15 cellular contexts compared by ENCODE assay signal in the genomic region with DNA sequence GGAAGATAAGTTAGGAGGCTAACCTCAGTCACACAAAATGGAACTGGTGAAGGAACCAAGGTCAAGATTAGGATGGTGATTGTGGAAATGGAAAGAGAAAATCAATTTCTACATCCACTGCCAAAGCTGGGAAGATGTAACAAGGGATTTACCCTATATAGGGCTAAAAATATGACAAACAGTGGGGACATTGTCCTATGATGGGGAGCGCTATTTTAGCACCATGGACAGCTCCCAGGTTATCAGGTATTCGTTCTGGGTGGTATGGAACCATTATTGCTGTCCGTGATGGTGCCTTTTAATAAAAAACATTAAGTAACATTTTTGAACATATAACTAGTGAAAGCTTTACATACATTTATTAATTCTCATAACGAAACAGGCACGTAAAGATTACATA.
A peak's percentile ranks its signal among the peaks of the same experiment; 100 is the strongest.
DNase-seq lines count a peak whose midpoint lies in the region; ATAC-seq and TF ChIP-seq lines count a peak whose summit lies in the region.
"Had no signal": no experiment of that assay in that cellular context is flagged by ENCODE, and none has a peak within 500 bp of the region (broad histone marks: within the 10 kb centered on the region; RNA-seq: fewer than 3 reads in every experiment).

No MANE protein-coding gene starts in this region.

- intact Hi-C loops in activated CD4-positive, alpha-beta memory T cell treated with anti-CD3 and anti-CD28 coated beads for 36 hours (cut with micrococcal nuclease) = loop anchor here (5.0 to 10.0 kb wide), 3 partner anchors 103 to 275 kb away; no protein-coding TSS in a partner anchor
- intact Hi-C loops in posterior cingulate gyrus (cut with DNase I) = loop anchor here (10.0 kb wide), 1 partner anchor 65 kb away; no protein-coding TSS in a partner anchor

- no peaks in the 10 kb centered on the region for H3K9me3 ChIP-seq in hepatocyte (ENCODE audit: low read depth)
- H3K9me3 ChIP-seq: heart left ventricle had no signal

- no peaks in the 10 kb centered on the region for H3K9me3 Mint-ChIP-seq in activated CD4-positive, alpha-beta memory T cell treated with anti-CD3 and anti-CD28 coated beads for 36 hours
- H3K9me3 Mint-ChIP-seq: naive B cell had no signal

- CTCF ChIA-PET in activated CD4-positive, alpha-beta memory T cell treated with anti-CD3 and anti-CD28 coated beads for 36 hours (lab: Charles Lee) = no interaction called here

- H3K79me2 ChIP-seq in hepatocyte = no peaks in the 10 kb centered on the region

- 47% methylated on average over 5 of the region's 5 CpGs for WGBS in hepatocyte (ENCODE audit: low lambda C conversion rate, missing lambda C conversion rate)

- no peak overlapping the region for H3K27ac Mint-ChIP-seq in activated CD4-positive, alpha-beta memory T cell treated with anti-CD3 and anti-CD28 coated beads for 36 hours

- peaks cover 9% of the 10 kb centered on the region for H3K4me1 Mint-ChIP-seq in activated CD4-positive, alpha-beta memory T cell treated with anti-CD3 and anti-CD28 coated beads for 36 hours (ENCODE audit: low read depth)

- no peak overlapping the region for H3K27ac ChIP-seq in hepatocyte
- H3K27ac ChIP-seq: BLaER1 treated with 17β-estradiol and CSF1 and Interleukin-3, amounts not matched to agents 10 nM and 100 nM; heart left ventricle; WERI-Rb-1 had no signal

- no peak overlapping the region for H2AFZ ChIP-seq in hepatocyte

- peaks cover 31% of the 10 kb centered on the region for H3K27me3 Mint-ChIP-seq in activated CD4-positive, alpha-beta memory T cell treated with anti-CD3 and anti-CD28 coated beads for 36 hours

- H3K36me3 ChIP-seq in hepatocyte (replicated peaks; ENCODE audit: insufficient read depth, low read depth) = no peaks in the 10 kb centered on the region
- H3K36me3 ChIP-seq: BLaER1 treated with 17β-estradiol and CSF1 and Interleukin-3, amounts not matched to agents 10 nM and 100 nM; heart left ventricle; WERI-Rb-1 had no signal

- POLR2A ChIA-PET in activated CD4-positive, alpha-beta memory T cell treated with anti-CD3 and anti-CD28 coated beads for 36 hours (lab: Charles Lee) = no interaction called here

- no peaks in the 10 kb centered on the region for H3K9me2 ChIP-seq in hepatocyte (replicated peaks; ENCODE audit: insufficient read depth)

- no peak overlapping the region for H3K4me3 Mint-ChIP-seq in activated CD4-positive, alpha-beta memory T cell treated with anti-CD3 and anti-CD28 coated beads for 36 hours
- H3K4me3 Mint-ChIP-seq: naive B cell had no signal

- no peak overlapping the region for H3K4me2 ChIP-seq in hepatocyte
- H3K4me2 ChIP-seq: BLaER1 treated with 17β-estradiol and CSF1 and Interleukin-3, amounts not matched to agents 10 nM and 100 nM had no signal

- ATAC-seq in HG03039 (IDR thresholded peaks at IDR 0.05; ENCODE audit: unreplicated experiment) (no peak), GM21825 (IDR thresholded peaks at IDR 0.05; ENCODE audit: unreplicated experiment) (no peak)
- ATAC-seq: heart left ventricle, left cardiac atrium had no signal

- H3K36me3 Mint-ChIP-seq in activated CD4-positive, alpha-beta memory T cell treated with anti-CD3 and anti-CD28 coated beads for 36 hours = no peaks in the 10 kb centered on the region
- H3K36me3 Mint-ChIP-seq: naive B cell had no signal

- H3K27me3 ChIP-seq in hepatocyte = peaks cover 27% of the 10 kb centered on the region

- H4K20me1 ChIP-seq in hepatocyte (ENCODE audit: insufficient read depth, poor library complexity, severe bottlenecking) = no peaks in the 10 kb centered on the region
- H4K20me1 ChIP-seq: BLaER1 treated with 17β-estradiol and CSF1 and Interleukin-3, amounts not matched to agents 10 nM and 100 nM had no signal

- peaks cover 6% of the 10 kb centered on the region for H3K4me1 ChIP-seq in hepatocyte (ENCODE audit: insufficient read depth)
- H3K4me1 ChIP-seq: BLaER1 treated with 17β-estradiol and CSF1 and Interleukin-3, amounts not matched to agents 10 nM and 100 nM had no signal

- DNase-seq in ELF-1 (ENCODE audit: low read depth, low spot score) (peak; percentile 14), HuH-7 (ENCODE audit: low spot score) (peak; percentile 28), hepatocyte (ENCODE audit: low spot score) (peak; percentile 42), posterior cingulate gyrus (no peak)
- DNase-seq in activated CD4-positive, alpha-beta memory T cell treated with anti-CD3 and anti-CD28 coated beads for 36 hours = peak; percentile 25
- DNase-seq: DMS79, heart left ventricle, left cardiac atrium, naive B cell, NCI-H1417 treated with DMSO at 0.1 percent for 48 hours, NCI-H345, WERI-Rb-1 had no signal

- TF ChIP-seq CTCF in hepatocyte (IDR thresholded peaks at IDR 0.05; ENCODE audit: poor library complexity) = no peak

- no peak overlapping the region for H3K4me3 ChIP-seq in hepatocyte
- H3K4me3 ChIP-seq: BLaER1 treated with 17β-estradiol and CSF1 and Interleukin-3, amounts not matched to agents 10 nM and 100 nM; heart left ventricle had no signal

Comparison
In these comparisons a context has a peak if more than half of its experiments do, and no peak if none do; other contexts are left out.
1. DNase-seq: peak in ELF-1 (single experiment), HuH-7 (single experiment), activated CD4-positive, alpha-beta memory T cell treated with anti-CD3 and anti-CD28 coated beads for 36 hours (single experiment) and hepatocyte (single experiment); none in posterior cingulate gyrus (0 of 10).